26 cellular contexts compared by ENCODE assay signal in genomic region chr18:12751503-12751884, GRCh38.
"Had no signal": no experiment of that assay in that cellular context is flagged by ENCODE, and none has a peak within 500 bp of the region (broad histone marks: within the 10 kb centered on the region; RNA-seq: fewer than 3 reads in every experiment).

No MANE protein-coding gene starts in this region.

- H3K79me2 ChIP-seq: hepatocyte, parathyroid adenoma had no signal

- ATAC-seq: esophagus mucosa; gastrocnemius medialis; heart left ventricle; left cardiac atrium; left lung; naive thymus-derived CD4-positive, alpha-beta T cell; stimulated activated naive CD8-positive, alpha-beta T cell treated with anti-CD3 and anti-CD28 coated beads, Interleukin-15, Interleukin-2, amounts not matched to agents 100 U/mL and 50 U/mL, for 24 hours had no signal

- H3K9me3 Mint-ChIP-seq: endodermal cell; nephron; stimulated activated memory B cell treated with anti-CD40 and anti-IgM and Interleukin-4, amounts not matched to agents 10 μg/mL and 1 μg/mL and 100 μg/mL, for 72 hours had no signal

- H3K27ac Mint-ChIP-seq: endodermal cell; nephron; neural progenitor cell; progenitor cell of endocrine pancreas; stimulated activated memory B cell treated with anti-CD40 and anti-IgM and Interleukin-4, amounts not matched to agents 10 μg/mL and 1 μg/mL and 100 μg/mL, for 72 hours had no signal

- H3K36me3 Mint-ChIP-seq: neural progenitor cell; stimulated activated memory B cell treated with anti-CD40 and anti-IgM and Interleukin-4, amounts not matched to agents 10 μg/mL and 1 μg/mL and 100 μg/mL, for 72 hours had no signal

- H3K27ac ChIP-seq: dorsolateral prefrontal cortex, epithelial cell of prostate, gastrocnemius medialis, heart left ventricle, hepatocyte, left lung, neural progenitor cell, parathyroid adenoma, sigmoid colon, testis, tibial nerve, upper lobe of left lung had no signal

- H3K4me1 Mint-ChIP-seq: endodermal cell, nephron, neural progenitor cell had no signal

- DNase-seq: effector CD4-positive, alpha-beta T cell; endodermal cell; foreskin fibroblast; gastrocnemius medialis; heart left ventricle; left cardiac atrium; left lung; mesenchymal stem cell; midbrain; naive thymus-derived CD4-positive, alpha-beta T cell; sigmoid colon; stimulated activated CD4-positive, alpha-beta T cell treated with anti-CD3 and anti-CD28 coated beads, Interleukin-2, amount 100 ng/mL, for 24 hours; stimulated activated CD4-positive, alpha-beta T cell treated with anti-CD3 and anti-CD28 coated beads, Interleukin-4, amount 100 ng/mL, for 24 hours; stimulated activated naive CD8-positive, alpha-beta T cell treated with anti-CD3 and anti-CD28 coated beads, Interleukin-15, Interleukin-2, amounts not matched to agents 100 U/mL and 50 U/mL, for 24 hours; testis; upper lobe of left lung had no signal

- H3K4me3 ChIP-seq: dorsolateral prefrontal cortex, gastrocnemius medialis, heart left ventricle, hepatocyte, left lung, neural progenitor cell, sigmoid colon, testis, tibial nerve, upper lobe of left lung had no signal

- H3K9ac ChIP-seq: neural progenitor cell, parathyroid adenoma had no signal

- H3K27me3 Mint-ChIP-seq: naive thymus-derived CD4-positive, alpha-beta T cell; progenitor cell of endocrine pancreas had no signal

- H3K4me3 Mint-ChIP-seq: endodermal cell; nephron; neural progenitor cell; stimulated activated memory B cell treated with anti-CD40 and anti-IgM and Interleukin-4, amounts not matched to agents 10 μg/mL and 1 μg/mL and 100 μg/mL, for 72 hours had no signal

- H3K27me3 ChIP-seq: dorsolateral prefrontal cortex, gastrocnemius medialis, heart left ventricle, hepatocyte, left lung, neural progenitor cell, sigmoid colon, testis, tibial nerve, upper lobe of left lung had no signal

- H3K4me2 ChIP-seq: hepatocyte, neural progenitor cell had no signal

- H3K36me3 ChIP-seq: gastrocnemius medialis, heart left ventricle, left lung, neural progenitor cell, sigmoid colon, tibial nerve, upper lobe of left lung had no signal

- H3K4me1 ChIP-seq: gastrocnemius medialis, heart left ventricle, left lung, neural progenitor cell, parathyroid adenoma, sigmoid colon, testis, tibial nerve, upper lobe of left lung had no signal

- H2AFZ ChIP-seq: hepatocyte, neural progenitor cell, parathyroid adenoma had no signal
